8 cellular contexts compared by ENCODE assay signal in the genomic region with DNA sequence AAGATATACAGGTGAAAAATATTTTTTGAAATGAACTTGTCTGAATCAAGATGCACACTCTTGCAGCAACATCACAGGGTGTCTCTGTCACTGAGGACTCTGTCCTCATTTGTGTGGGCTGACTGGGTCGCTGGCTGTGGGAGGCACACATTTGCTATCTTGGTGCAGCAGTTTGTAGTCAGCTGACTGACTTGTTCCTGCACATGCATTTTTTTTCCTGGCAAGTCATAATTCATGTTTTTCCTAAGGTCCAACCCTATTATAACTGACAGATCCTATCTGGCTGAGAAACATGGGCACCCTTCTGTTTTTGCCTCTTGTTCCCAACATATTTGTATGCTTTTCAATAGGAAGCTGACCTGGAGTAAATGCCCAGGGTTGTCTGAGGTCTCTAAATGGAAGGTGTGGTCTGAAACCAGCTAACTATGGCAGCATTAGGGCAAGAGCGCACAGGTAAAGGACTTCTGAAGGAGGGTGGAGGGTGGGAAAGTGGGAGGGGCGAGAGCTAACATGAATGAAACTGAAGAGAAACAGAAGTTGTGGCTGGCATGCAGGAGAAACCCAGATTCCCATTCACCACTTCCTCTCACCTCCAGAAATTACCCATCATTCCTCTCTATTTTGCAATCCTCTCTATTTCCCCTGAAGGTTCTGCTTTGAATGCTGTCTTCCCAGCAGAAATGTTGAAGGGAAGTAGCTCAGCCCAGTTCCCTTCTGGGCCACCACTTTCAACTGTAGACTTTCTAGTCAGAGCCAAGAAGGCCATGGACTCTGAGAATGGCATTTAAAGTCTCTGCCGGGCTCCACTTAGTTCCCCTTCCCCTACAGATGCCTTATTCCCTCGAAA.
DNase-seq lines count a peak whose midpoint lies in the region; ATAC-seq lines count a peak whose summit lies in the region.

No MANE protein-coding gene starts in this region.

- H3K4me1 Mint-ChIP-seq in activated CD4-positive, alpha-beta T cell treated with anti-CD3 and anti-CD28 coated beads for 36 hours = peaks cover 85% of the 10 kb centered on the region
- peaks cover 73 to 84% (median 81%) of the 10 kb centered on the region in 3 donors for H3K4me1 Mint-ChIP-seq in T-cell
- H3K4me1 Mint-ChIP-seq in stimulated activated naive B cell treated with anti-CD40 and anti-IgM and Interleukin-4, amounts not matched to agents 10 μg/mL and 1 μg/mL and 100 μg/mL, for 72 hours = peaks cover 15 to 24% of the 10 kb centered on the region in 2 donors

- H3K9me3 Mint-ChIP-seq in activated CD4-positive, alpha-beta T cell treated with anti-CD3 and anti-CD28 coated beads for 36 hours (ENCODE audit: low read depth) = no peaks in the 10 kb centered on the region
- no peaks in the 10 kb centered on the region for H3K9me3 Mint-ChIP-seq in T-cell
- H3K9me3 Mint-ChIP-seq in stimulated activated naive B cell treated with anti-CD40 and anti-IgM and Interleukin-4, amounts not matched to agents 10 μg/mL and 1 μg/mL and 100 μg/mL, for 72 hours = no peaks in the 10 kb centered on the region

- H3K27ac Mint-ChIP-seq in activated CD4-positive, alpha-beta T cell treated with anti-CD3 and anti-CD28 coated beads for 36 hours = peak overlapping the region; percentile 92
- peak overlapping the region; percentile 34 to 53 for H3K27ac Mint-ChIP-seq in T-cell
- no peak overlapping the region for H3K27ac Mint-ChIP-seq in stimulated activated naive B cell treated with anti-CD40 and anti-IgM and Interleukin-4, amounts not matched to agents 10 μg/mL and 1 μg/mL and 100 μg/mL, for 72 hours

- CTCF ChIA-PET in activated CD4-positive, alpha-beta T cell treated with anti-CD3 and anti-CD28 coated beads for 36 hours (lab: Charles Lee) = interaction anchor here (0.8 to 2.8 kb wide), 5 partner anchors 17 to 162 kb away, joined by 3 to 11 read pairs (median 3); no protein-coding TSS in a partner anchor
- CTCF ChIA-PET in T-cell (lab: Charles Lee) = interaction anchor here in 1 of 2 donors (0.6 kb wide), 1 partner anchor 173 kb away, joined by 6 read pairs; no protein-coding TSS in a partner anchor

- intact Hi-C loops in activated CD4-positive, alpha-beta T cell treated with anti-CD3 and anti-CD28 coated beads for 36 hours (cut with DNase I, micrococcal nuclease) = loop anchor here in 1 of 2 experiments (10.0 kb wide), 1 partner anchor 166 kb away; no protein-coding TSS in a partner anchor
- intact Hi-C loops in head of caudate nucleus (cut with DNase I) = no loop called here

- H3K4me3 Mint-ChIP-seq in activated CD4-positive, alpha-beta T cell treated with anti-CD3 and anti-CD28 coated beads for 36 hours = no peak overlapping the region
- H3K4me3 Mint-ChIP-seq in T-cell = no peak overlapping the region
- H3K4me3 Mint-ChIP-seq in stimulated activated naive B cell treated with anti-CD40 and anti-IgM and Interleukin-4, amounts not matched to agents 10 μg/mL and 1 μg/mL and 100 μg/mL, for 72 hours = no peak overlapping the region

- no peak for ATAC-seq in activated CD4-positive, alpha-beta T cell treated with anti-CD3 and anti-CD28 coated beads for 36 hours
- no peak for ATAC-seq in T-cell (replicated peaks in 1 of 4)
- peak; percentile 54 to 65 for ATAC-seq in stimulated activated naive B cell treated with anti-CD40 and anti-IgM and Interleukin-4, amounts not matched to agents 10 μg/mL and 1 μg/mL and 100 μg/mL, for 72 hours (replicated peaks)
- ATAC-seq in GM19467 (IDR thresholded peaks at IDR 0.05; ENCODE audit: unreplicated experiment) = no peak
- ATAC-seq in GM19463 (IDR thresholded peaks at IDR 0.05; ENCODE audit: unreplicated experiment) = no peak
- no peak for ATAC-seq in HG03460 (IDR thresholded peaks at IDR 0.05; ENCODE audit: unreplicated experiment)

- H3K36me3 Mint-ChIP-seq in activated CD4-positive, alpha-beta T cell treated with anti-CD3 and anti-CD28 coated beads for 36 hours (ENCODE audit: low read depth) = peaks cover 22% of the 10 kb centered on the region
- peaks cover 5% of the 10 kb centered on the region for H3K36me3 Mint-ChIP-seq in T-cell
- H3K36me3 Mint-ChIP-seq in stimulated activated naive B cell treated with anti-CD40 and anti-IgM and Interleukin-4, amounts not matched to agents 10 μg/mL and 1 μg/mL and 100 μg/mL, for 72 hours = no peaks in the 10 kb centered on the region

- no peaks in the 10 kb centered on the region for H3K27me3 Mint-ChIP-seq in activated CD4-positive, alpha-beta T cell treated with anti-CD3 and anti-CD28 coated beads for 36 hours
- no peaks in the 10 kb centered on the region for H3K27me3 Mint-ChIP-seq in T-cell
- peaks cover 0 to 7% of the 10 kb centered on the region in 2 donors for H3K27me3 Mint-ChIP-seq in stimulated activated naive B cell treated with anti-CD40 and anti-IgM and Interleukin-4, amounts not matched to agents 10 μg/mL and 1 μg/mL and 100 μg/mL, for 72 hours

- POLR2A ChIA-PET in activated CD4-positive, alpha-beta T cell treated with anti-CD3 and anti-CD28 coated beads for 36 hours (lab: Charles Lee) = interaction anchor here (1.3 kb wide), 1 partner anchor 158 kb away, joined by 4 read pairs; no protein-coding TSS in a partner anchor
- POLR2A ChIA-PET in T-cell (lab: Charles Lee) = interaction anchor here in 1 of 2 donors (1.1 kb wide), 1 partner anchor 54 kb away, joined by 5 read pairs; no protein-coding TSS in a partner anchor

- peak; percentile 29 for DNase-seq in activated CD4-positive, alpha-beta T cell treated with anti-CD3 and anti-CD28 coated beads for 36 hours
- DNase-seq in activated CD4-positive, alpha-beta T cell treated with anti-CD3 and anti-CD28 coated beads for 4 hours = no peak
- peak in 1 of 34 experiments; percentile 9 for DNase-seq in T-cell
- peak in 24 of 42 donors; percentile 9 to 64 (median 35) for DNase-seq in head of caudate nucleus
- no peak for DNase-seq in stimulated activated naive B cell treated with anti-CD40 and anti-IgM and Interleukin-4, amounts not matched to agents 10 μg/mL and 1 μg/mL and 100 μg/mL, for 72 hours

Comparison
In these comparisons a context has a peak if more than half of its experiments do, and no peak if none do; other contexts are left out.
1. DNase-seq: peak in activated CD4-positive, alpha-beta T cell treated with anti-CD3 and anti-CD28 coated beads for 36 hours (single experiment) and head of caudate nucleus (24 of 42); none in activated CD4-positive, alpha-beta T cell treated with anti-CD3 and anti-CD28 coated beads for 4 hours (0 of 2) and stimulated activated naive B cell treated with anti-CD40 and anti-IgM and Interleukin-4, amounts not matched to agents 10 μg/mL and 1 μg/mL and 100 μg/mL, for 72 hours (single experiment).
2. ATAC-seq: peak in stimulated activated naive B cell treated with anti-CD40 and anti-IgM and Interleukin-4, amounts not matched to agents 10 μg/mL and 1 μg/mL and 100 μg/mL, for 72 hours (2 of 2); none in activated CD4-positive, alpha-beta T cell treated with anti-CD3 and anti-CD28 coated beads for 36 hours (single experiment), T-cell (0 of 4), GM19467 (single experiment), GM19463 (single experiment) and HG03460 (single experiment).